ENCODE assay signal across 8 cellular contexts in the genomic region with DNA sequence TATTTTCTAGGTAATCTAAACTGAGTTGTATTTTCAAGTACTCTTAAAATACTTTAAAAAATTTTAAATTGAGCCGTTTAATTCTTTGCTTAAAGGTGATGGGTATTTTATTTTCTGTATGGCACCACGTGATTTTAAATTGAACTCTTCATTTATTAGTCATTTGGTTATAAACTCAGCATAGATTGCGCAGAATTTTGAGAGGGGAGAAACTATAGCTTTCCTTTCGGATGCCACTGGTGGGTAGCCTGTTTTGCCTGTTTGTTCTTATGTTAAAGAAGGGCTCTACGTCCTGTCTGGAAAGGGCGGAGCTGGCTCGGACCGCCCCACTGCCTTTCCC. TPM values are rescaled to one million over a fixed set of nuclear protein-coding genes. Genes with fewer than 3 reads are reported as not detected.
DNase-seq lines count a peak whose midpoint lies in the region; ATAC-seq, FAIRE-seq and TF ChIP-seq lines count a peak whose summit lies in the region.

No MANE protein-coding gene starts in this region.

- FAIRE-seq in D721Med (lab: Jason Lieb, UNC) (no peak), RCC 7860 (lab: Jason Lieb, UNC) (no peak)

- H3K27me3 ChIP-seq in right atrium auricular region, result no peaks in the 10 kb centered on the region
- H3K27me3 ChIP-seq in breast epithelium, result no peaks in the 10 kb centered on the region
- no peaks in the 10 kb centered on the region for H3K27me3 ChIP-seq in mucosa of rectum (ENCODE audit: control insufficient read depth in 2 of 2, insufficient read depth in 2 of 2, low read length in 2 of 2)

- no peak for ATAC-seq in Right ventricle myocardium superior (ENCODE audit: poor library complexity)

- H3K27ac ChIP-seq in right atrium auricular region, result peak overlapping the region; percentile 88 to 90
- H3K27ac ChIP-seq in breast epithelium, result peak overlapping the region; percentile 90
- H3K27ac ChIP-seq in mucosa of rectum (ENCODE audit: low read depth in 2 of 2, low read length in 2 of 2), result peak overlapping the region; percentile 1 to 38

- peaks cover 20% of the 10 kb centered on the region for H3K36me3 ChIP-seq in right atrium auricular region
- H3K36me3 ChIP-seq in breast epithelium, result peaks cover 3% of the 10 kb centered on the region
- peaks cover 7 to 17% of the 10 kb centered on the region in 2 donors for H3K36me3 ChIP-seq in mucosa of rectum (ENCODE audit: control insufficient read depth in 2 of 2, insufficient read depth in 2 of 2, low read length in 2 of 2)

- H3K9me3 ChIP-seq in right atrium auricular region, result no peaks in the 10 kb centered on the region
- no peaks in the 10 kb centered on the region for H3K9me3 ChIP-seq in breast epithelium
- H3K9me3 ChIP-seq in mucosa of rectum (ENCODE audit: control insufficient read depth in 2 of 2, low read length in 2 of 2), result no peaks in the 10 kb centered on the region

- peak overlapping the region in 1 of 2 donors; percentile 99 for H3K4me3 ChIP-seq in right atrium auricular region
- H3K4me3 ChIP-seq in breast epithelium, result peak overlapping the region; percentile 86 to 93 (median 88)
- peak overlapping the region; percentile 56 to 73 for H3K4me3 ChIP-seq in mucosa of rectum (ENCODE audit: low read length in 2 of 2)

- H3K4me1 ChIP-seq in right atrium auricular region (peaks cover 0 to 8% of the 10 kb centered on the region in 2 donors), breast epithelium (no peaks in the 10 kb centered on the region), mucosa of rectum (ENCODE audit: control insufficient read depth in 2 of 2, insufficient read depth in 2 of 2, low read length in 2 of 2) (no peaks in the 10 kb centered on the region)

- intact Hi-C loops in Right ventricle myocardium superior (cut with DNase I) (no loop called here), breast epithelium (cut with DNase I; ENCODE audit: low total_unique reads) (no loop called here)

- peak overlapping the region in 1 of 2 donors; percentile 32 for H3K9ac ChIP-seq in mucosa of rectum (ENCODE audit: low read depth in 1 of 2, low read length in 2 of 2)

- TF ChIP-seq CTCF in right atrium auricular region (IDR thresholded peaks at IDR 0.05) (no peak), breast epithelium (IDR thresholded peaks at IDR 0.05) (no peak), D721Med (IDR thresholded peaks at IDR 0.05; ENCODE audit: insufficient read depth, missing control alignments) (no peak)

- DNase-seq in right atrium auricular region (ENCODE audit: low spot score) (no peak), Right ventricle myocardium superior (no peak), breast epithelium (ENCODE audit: low spot score in 2 of 2) (no peak), D721Med (ENCODE audit: insufficient read length, low spot score) (no peak), NCI-H1105 (lab: John Stamatoyannopoulos, UW) (no peak), RCC 7860 (ENCODE audit: low spot score) (no peak)
- DNase-seq in stimulated activated CD4-positive, alpha-beta T cell treated with anti-CD3 and anti-CD28 coated beads, Interleukin-1b, Interleukin-23, amount 100 ng/mL, for 48 hours, result no peak

- no peak for TF ChIP-seq POLR2A in breast epithelium (IDR thresholded peaks at IDR 0.05)

RNA-seq across cellular contexts. Expression of a gene that starts 0.4 kb away (rescaled TPM):
- 10 to 100 TPM in 1 of 2 donors, 1 to 10 TPM in 1; 8.7 to 16.0 TPM for total RNA-seq in right atrium auricular region
- 11.8 TPM for total RNA-seq in Right ventricle myocardium superior
- total RNA-seq in breast epithelium, result 10 to 100 TPM; 15.1 to 17.7 (median 16.0) TPM

RNA-seq across cellular contexts. Expression of a gene that starts 22.6 kb away (rescaled TPM):
- total RNA-seq in right atrium auricular region (10 to 100 TPM; 60.1 to 77.4 TPM), Right ventricle myocardium superior (70.0 TPM), breast epithelium (100 to 1,000 TPM in 1 of 3 donors, 10 to 100 TPM in 2; 78.3 to 106 (median 89.9) TPM)

RNA-seq across cellular contexts. Expression of a gene that starts 34.2 kb away (rescaled TPM):
- total RNA-seq in right atrium auricular region, result 10 to 100 TPM; 11.3 to 12.2 TPM
- total RNA-seq in Right ventricle myocardium superior, result 14.1 TPM
- 10 to 100 TPM; 28.6 to 43.6 (median 37.0) TPM for total RNA-seq in breast epithelium

Comparison
In these comparisons a context has a peak if more than half of its experiments do, and no peak if none do; other contexts are left out.
1. H3K27ac ChIP-seq: peak in every context shown above with its lines; median percentile 90 in breast epithelium; 89 in right atrium auricular region; 20 in mucosa of rectum.